Comparison of ENCODE assay signal across 1 cellular context in genomic region chr16:19102187-19102872, GRCh38.
TF ChIP-seq lines count a peak whose summit lies in the region.

No MANE protein-coding gene starts in this region.

TF ChIP-seq in HEK293, 187 proteins besides CTCF, POLR2A, EP300 and RAD21 (continued from another document and continues in another):
- TF ChIP-seq MYNN (tag by site-specific recombination; IDR thresholded peaks at IDR 0.05; ENCODE audit: borderline replicate concordance) (0 out of 2 replicates have a peak, but pooled peaks have one; percentile 55), PRDM10 (tag by site-specific recombination; IDR thresholded peaks at IDR 0.05) (peak; percentile 81), ZNF449 (tag by site-specific recombination; IDR thresholded peaks at IDR 0.05) (peak; percentile 24; the same call in 1 of the 2 replicates), ZNF548 (tag by site-specific recombination; IDR thresholded peaks at IDR 0.05) (no peak), TRIM28 (IDR thresholded peaks at IDR 0.05; ENCODE audit: borderline replicate concordance, low read length) (peak; percentile 66; the same call in 1 of the 2 replicates), ZFP37 (tag by site-specific recombination; IDR thresholded peaks at IDR 0.05) (no peak), MZF1 (tag by site-specific recombination; IDR thresholded peaks at IDR 0.05; ENCODE audit: borderline replicate concordance) (peak; percentile 86), KLF1 (tag by site-specific recombination; IDR thresholded peaks at IDR 0.05) (0 out of 2 replicates have a peak, but pooled peaks have one; percentile 17), ZNF830 (tag by site-specific recombination; IDR thresholded peaks at IDR 0.05; ENCODE audit: low read depth) (no peak), ZNF335 (tag by site-specific recombination; conservative IDR thresholded peaks at IDR 0.05) (peak; percentile 78), ZNF792 (tag by site-specific recombination; IDR thresholded peaks at IDR 0.05) (0 out of 2 replicates have a peak, but pooled peaks have one; percentile 25), TSHZ1 (tag by site-specific recombination; IDR thresholded peaks at IDR 0.05; ENCODE audit: borderline replicate concordance) (peak; percentile 96), ZNF211 (tag by site-specific recombination; IDR thresholded peaks at IDR 0.05; ENCODE audit: low read depth) (no peak), PRDM6 (tag by site-specific recombination; IDR thresholded peaks at IDR 0.05) (peak; percentile 98), ZNF776 (tag by site-specific recombination; IDR thresholded peaks at IDR 0.05; ENCODE audit: borderline replicate concordance) (no peak), ZNF416 (tag by site-specific recombination; IDR thresholded peaks at IDR 0.05) (no peak), WT1 (tag by site-specific recombination; IDR thresholded peaks at IDR 0.05) (peak; percentile 86), SP7 (tag by site-specific recombination; IDR thresholded peaks at IDR 0.05) (peak; percentile 91), REST (tag by site-specific recombination; IDR thresholded peaks at IDR 0.05) (0 out of 2 replicates have a peak, but pooled peaks have one; percentile 9), ZNF510 (tag by site-specific recombination; IDR thresholded peaks at IDR 0.05; ENCODE audit: insufficient replicate concordance) (no peak), PRDM2 (tag by site-specific recombination; IDR thresholded peaks at IDR 0.05; ENCODE audit: borderline replicate concordance) (no peak), ZNF280C (tag by site-specific recombination; IDR thresholded peaks at IDR 0.05) (no peak), HIC1 (tag by site-specific recombination; IDR thresholded peaks at IDR 0.05) (peak; percentile 66; the same call in 1 of the 2 replicates), ZNF596 (tag by site-specific recombination; IDR thresholded peaks at IDR 0.05) (peak; percentile 60; the same call in 1 of the 2 replicates), ZNF843 (tag by site-specific recombination; IDR thresholded peaks at IDR 0.05) (peak; percentile 95), SP3 (tag by site-specific recombination; IDR thresholded peaks at IDR 0.05) (0 out of 2 replicates have a peak, but pooled peaks have one; percentile 20)
